ENCODE assay signal across 8 cellular contexts in the genomic region with DNA sequence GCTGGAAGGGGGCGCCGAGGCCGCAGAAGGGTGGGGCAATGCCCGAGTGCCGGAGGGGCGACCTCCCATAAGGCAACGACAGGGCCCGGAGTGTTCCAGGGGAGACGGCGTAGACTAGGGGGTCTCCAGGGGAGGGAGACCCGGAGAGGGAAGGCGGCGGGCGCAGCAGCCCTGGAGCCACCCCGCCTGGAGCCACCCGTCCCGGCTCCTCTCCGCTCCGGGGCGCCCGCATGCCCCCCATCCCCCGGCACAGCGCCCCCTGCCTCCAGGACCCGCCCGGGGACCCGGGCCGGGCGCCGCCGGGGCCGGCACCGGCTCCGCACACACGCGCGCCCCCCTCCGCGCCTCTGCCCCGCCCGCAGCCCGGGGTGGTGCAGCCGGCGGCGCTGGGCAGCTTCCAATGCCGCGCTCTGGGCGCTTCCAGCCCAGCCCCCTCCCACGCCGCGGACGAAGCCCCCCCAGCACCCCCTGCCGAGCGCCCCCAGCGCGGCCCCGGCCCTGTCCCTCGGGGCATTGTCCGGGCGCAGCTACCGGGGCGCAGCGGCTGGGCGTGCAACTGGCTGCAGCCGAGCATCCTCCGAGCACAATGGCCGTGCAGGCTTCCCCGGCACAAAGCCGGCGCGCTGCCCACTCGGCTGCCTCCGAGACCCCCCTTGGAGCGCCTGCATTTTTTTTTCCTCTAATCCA. TPM values are rescaled to one million over a fixed set of nuclear protein-coding genes. Genes with fewer than 3 reads are reported as not detected.
DNase-seq lines count a peak whose midpoint lies in the region; ATAC-seq and TF ChIP-seq lines count a peak whose summit lies in the region.

No MANE protein-coding gene starts in this region.

- no peaks in the 10 kb centered on the region for H3K36me3 ChIP-seq in GM06990 (ENCODE audit: control insufficient read depth, insufficient read depth, low read length)
- H3K36me3 ChIP-seq in MG63 = no peaks in the 10 kb centered on the region
- no peaks in the 10 kb centered on the region for H3K36me3 ChIP-seq in lower lobe of right lung
- H3K36me3 ChIP-seq in urinary bladder (ENCODE audit: insufficient read depth) = no peaks in the 10 kb centered on the region

- H3K4me1 ChIP-seq in lower lobe of right lung (peaks cover 11% of the 10 kb centered on the region), urinary bladder (ENCODE audit: insufficient read depth) (peaks cover 3% of the 10 kb centered on the region)

- H3K4me3 Mint-ChIP-seq in chondrocyte (ENCODE audit: unreplicated experiment) = peak overlapping the region; percentile 81

- intact Hi-C loops in lower lobe of right lung (cut with DNase I) = no loop called here

- TF ChIP-seq CTCF in GM06990 (IDR thresholded peaks at IDR 0.05; ENCODE audit: insufficient read depth, low read length, poor library complexity, severe bottlenecking) (no peak), chondrocyte (IDR thresholded peaks at IDR 0.05) (peak; percentile 72), lower lobe of right lung (IDR thresholded peaks at IDR 0.05) (no peak)

- no peaks in the 10 kb centered on the region for H3K9me3 Mint-ChIP-seq in chondrocyte (ENCODE audit: low read depth)

- H3K27ac ChIP-seq in lower lobe of right lung (no peak overlapping the region), urinary bladder (ENCODE audit: low read depth) (no peak overlapping the region)

- H3K4me1 Mint-ChIP-seq in chondrocyte (ENCODE audit: low read depth) = peaks cover 6% of the 10 kb centered on the region

- WGBS in urinary bladder = under 1% methylated on average over 73 of the region's 73 CpGs

- H3K36me3 Mint-ChIP-seq in chondrocyte (ENCODE audit: low read depth) = no peaks in the 10 kb centered on the region

- peak overlapping the region; percentile 17 for H3K27ac Mint-ChIP-seq in chondrocyte (ENCODE audit: unreplicated experiment)

- H3K27me3 Mint-ChIP-seq in chondrocyte (ENCODE audit: low read depth) = peaks cover 5% of the 10 kb centered on the region

- DNase-seq in GM06990 (ENCODE audit: extremely low read depth, insufficient read length) (peak; percentile 48), MG63 (no peak), chondrocyte (ENCODE audit: low spot score) (no peak), lower lobe of right lung (no peak)
- no peak for DNase-seq in effector CD4-positive, alpha-beta T cell

- H3K4me3 ChIP-seq in GM06990 (replicated peaks; ENCODE audit: low read depth, low read length) (peak overlapping the region; percentile 58), MG63 (peak overlapping the region; percentile 37), lower lobe of right lung (peak overlapping the region; percentile 57), urinary bladder (ENCODE audit: low read depth, low read length) (peak overlapping the region; percentile 56)

- peak; percentile 31 to 33 for ATAC-seq in lower lobe of right lung
- no peak for ATAC-seq in HG03280 (IDR thresholded peaks at IDR 0.05; ENCODE audit: unreplicated experiment)
- no peak for ATAC-seq in GM19463 (IDR thresholded peaks at IDR 0.05; ENCODE audit: unreplicated experiment)

- no peaks in the 10 kb centered on the region; the same call in 1 of the 2 replicates for H3K27me3 ChIP-seq in GM06990 (replicated peaks; ENCODE audit: control insufficient read depth, insufficient read depth, low read length)
- peaks cover 41% of the 10 kb centered on the region for H3K27me3 ChIP-seq in MG63
- H3K27me3 ChIP-seq in lower lobe of right lung (ENCODE audit: low read depth) = peaks cover 59% of the 10 kb centered on the region

- H3K9me3 ChIP-seq in MG63 (no peaks in the 10 kb centered on the region), lower lobe of right lung (no peaks in the 10 kb centered on the region)

RNA-seq across cellular contexts. Expression of a gene that starts 0.5 kb away (rescaled TPM):
- total RNA-seq in MG63 (2014; rRNA removed; shearing (Covaris generic); ENCODE audit: low replicate concordance) = 24.1 and 30.6 TPM in 2 replicates
- 129 to 133 TPM (median 130 TPM) in 3 replicates for total RNA-seq in chondrocyte
- total RNA-seq in lower lobe of right lung = 107 TPM
- 95.0 TPM for total RNA-seq in urinary bladder
- polyA plus RNA-seq in urinary bladder = 45.2 TPM

Comparison
In these comparisons a context has a peak if more than half of its experiments do, and no peak if none do; other contexts are left out.
1. ATAC-seq: peak in lower lobe of right lung (2 of 2); none in HG03280 (single experiment) and GM19463 (single experiment).
2. Peak in every context shown above with its lines, with median percentiles within 50 percentile points of each other: H3K4me3 ChIP-seq.